ENCODE assay signal across 20 cellular contexts in genomic region chr17:80813318-80813717, GRCh38.
DNase-seq lines count a peak whose midpoint lies in the region; ATAC-seq and TF ChIP-seq lines count a peak whose summit lies in the region.
"Had no signal": no experiment of that assay in that cellular context is flagged by ENCODE, and none has a peak within 500 bp of the region (broad histone marks: within the 10 kb centered on the region; RNA-seq: fewer than 3 reads in every experiment).

No MANE protein-coding gene starts in this region.

- H3K27ac ChIP-seq in gastrocnemius medialis: peak overlapping the region in 1 of 4 donors; percentile 21
- H3K27ac ChIP-seq: BLaER1 treated with 17β-estradiol and CSF1 and Interleukin-3, amounts not matched to agents 10 nM and 100 nM had no signal

- H3K27me3 Mint-ChIP-seq in T-helper 2 cell treated with Interferon-gamma antibody and Interleukin-4, amounts not matched to agents 5 μg/mL and 100 μg/mL, for 36 hours (ENCODE audit: low read depth): no peaks in the 10 kb centered on the region
- H3K27me3 Mint-ChIP-seq in activated naive CD4-positive, alpha-beta T cell treated with anti-CD3 and anti-CD28 coated beads, Interleukin-2, amount 50 U/mL, for 24 hours: no peaks in the 10 kb centered on the region
- no peaks in the 10 kb centered on the region for H3K27me3 Mint-ChIP-seq in T-cell

- ATAC-seq in T-cell (replicated peaks in 1 of 4): no peak
- ATAC-seq in gastrocnemius medialis: peak; percentile 56 to 75
- ATAC-seq: Panc1 had no signal

- H3K4me3 Mint-ChIP-seq in T-helper 2 cell treated with Interferon-gamma antibody and Interleukin-4, amounts not matched to agents 5 μg/mL and 100 μg/mL, for 36 hours: no peak overlapping the region
- peak overlapping the region; percentile 56 for H3K4me3 Mint-ChIP-seq in activated naive CD4-positive, alpha-beta T cell treated with anti-CD3 and anti-CD28 coated beads, Interleukin-2, amount 50 U/mL, for 24 hours
- H3K4me3 Mint-ChIP-seq in T-cell: peak overlapping the region in 1 of 3 donors; percentile 43

- peaks cover 5 to 13% of the 10 kb centered on the region in 2 donors for H3K4me1 ChIP-seq in gastrocnemius medialis

- no peaks in the 10 kb centered on the region for H3K27me3 ChIP-seq in gastrocnemius medialis

- CTCF ChIA-PET in T-cell (lab: Charles Lee) (no interaction called here), GM10248 (lab: Yijun Ruan, JAX) (interaction anchor here (1.4 to 2.1 kb wide), 3 partner anchors 12 to 86 kb away, joined by 3 to 6 read pairs (median 3); no protein-coding TSS in a partner anchor)

- POLR2A ChIA-PET in T-cell (lab: Charles Lee) (no interaction called here), GM10248 (lab: Yijun Ruan, JAX) (no interaction called here)

- TF ChIP-seq CTCF in gastrocnemius medialis (IDR thresholded peaks at IDR 0.05 in 4 of 5, conservative IDR thresholded peaks at IDR 0.05 in 1 of 5): no peak
- no peak for TF ChIP-seq CTCF in GM10248 (IDR thresholded peaks at IDR 0.05; ENCODE audit: control extremely low read depth, extremely low read depth, low read depth, missing control alignments)

- intact Hi-C loops in gastrocnemius medialis (cut with DNase I; ENCODE audit: low total_unique reads): no loop called here

- H3K4me1 Mint-ChIP-seq in T-helper 2 cell treated with Interferon-gamma antibody and Interleukin-4, amounts not matched to agents 5 μg/mL and 100 μg/mL, for 36 hours (ENCODE audit: low read depth): peaks cover 62% of the 10 kb centered on the region
- H3K4me1 Mint-ChIP-seq in activated naive CD4-positive, alpha-beta T cell treated with anti-CD3 and anti-CD28 coated beads, Interleukin-2, amount 50 U/mL, for 24 hours: peaks cover 78% of the 10 kb centered on the region
- H3K4me1 Mint-ChIP-seq in T-cell: peaks cover 39 to 68% (median 55%) of the 10 kb centered on the region in 3 donors

- H3K9me3 Mint-ChIP-seq in T-helper 2 cell treated with Interferon-gamma antibody and Interleukin-4, amounts not matched to agents 5 μg/mL and 100 μg/mL, for 36 hours: peaks cover 5% of the 10 kb centered on the region
- H3K9me3 Mint-ChIP-seq in activated naive CD4-positive, alpha-beta T cell treated with anti-CD3 and anti-CD28 coated beads, Interleukin-2, amount 50 U/mL, for 24 hours: no peaks in the 10 kb centered on the region
- H3K9me3 Mint-ChIP-seq in T-cell: no peaks in the 10 kb centered on the region

- in situ Hi-C loops in gastrocnemius medialis (cut with MboI; ENCODE audit: low sequenced_read_pairs in 4 of 4): no loop called here

- peaks cover 74% of the 10 kb centered on the region for H3K36me3 Mint-ChIP-seq in T-helper 2 cell treated with Interferon-gamma antibody and Interleukin-4, amounts not matched to agents 5 μg/mL and 100 μg/mL, for 36 hours (ENCODE audit: low read depth)
- H3K36me3 Mint-ChIP-seq in activated naive CD4-positive, alpha-beta T cell treated with anti-CD3 and anti-CD28 coated beads, Interleukin-2, amount 50 U/mL, for 24 hours: peaks cover 26% of the 10 kb centered on the region
- H3K36me3 Mint-ChIP-seq in T-cell: peaks cover 39% of the 10 kb centered on the region

- no peak overlapping the region for H3K4me3 ChIP-seq in gastrocnemius medialis
- H3K4me3 ChIP-seq: BLaER1 treated with 17β-estradiol and CSF1 and Interleukin-3, amounts not matched to agents 10 nM and 100 nM had no signal

- TF ChIP-seq POLR2A in gastrocnemius medialis (IDR thresholded peaks at IDR 0.05): no peak

- no peak for DNase-seq in T-helper 2 cell treated with Interferon-gamma antibody and Interleukin-4, amounts not matched to agents 5 μg/mL and 100 μg/mL, for 36 hours (ENCODE audit: low spot score)
- DNase-seq in T-helper 2 cell (no peak), T-cell (no peak), gastrocnemius medialis (peak in 1 of 2 donors; percentile 20), NCI-H1417 treated with DMSO at 0.1 percent for 48 hours (lab: John Stamatoyannopoulos, UW) (no peak), GM10248 (ENCODE audit: extremely low spot score) (no peak)
- DNase-seq in activated naive CD4-positive, alpha-beta T cell treated with Interleukin-2 at 50 U/mL for 16 hours: no peak
- DNase-seq: DMS 273 treated with DMSO at 0.1 percent for 48 hours, GDM1, HCEC 1CT, IMR-90, Karpas-422, MM.1S, NCI-H1092 treated with DMSO at 0.1 percent for 48 hours, NCI-H1694, NCI-H82, SHP77 had no signal

- peak overlapping the region; percentile 91 for H3K27ac Mint-ChIP-seq in T-helper 2 cell treated with Interferon-gamma antibody and Interleukin-4, amounts not matched to agents 5 μg/mL and 100 μg/mL, for 36 hours
- H3K27ac Mint-ChIP-seq in activated naive CD4-positive, alpha-beta T cell treated with anti-CD3 and anti-CD28 coated beads, Interleukin-2, amount 50 U/mL, for 24 hours: peak overlapping the region; percentile 99
- peak overlapping the region; percentile 71 to 99 for H3K27ac Mint-ChIP-seq in T-cell

- no peaks in the 10 kb centered on the region for H3K36me3 ChIP-seq in gastrocnemius medialis

- H3K9me3 ChIP-seq in gastrocnemius medialis: no peaks in the 10 kb centered on the region

Comparison
In these comparisons a context has a peak if more than half of its experiments do, and no peak if none do; other contexts are left out.
1. ATAC-seq: peak in gastrocnemius medialis (2 of 2); none in T-cell (0 of 4).
2. Peak in every context shown above with its lines, with median percentiles within 50 percentile points of each other: H3K27ac Mint-ChIP-seq.